In the genomic region with DNA sequence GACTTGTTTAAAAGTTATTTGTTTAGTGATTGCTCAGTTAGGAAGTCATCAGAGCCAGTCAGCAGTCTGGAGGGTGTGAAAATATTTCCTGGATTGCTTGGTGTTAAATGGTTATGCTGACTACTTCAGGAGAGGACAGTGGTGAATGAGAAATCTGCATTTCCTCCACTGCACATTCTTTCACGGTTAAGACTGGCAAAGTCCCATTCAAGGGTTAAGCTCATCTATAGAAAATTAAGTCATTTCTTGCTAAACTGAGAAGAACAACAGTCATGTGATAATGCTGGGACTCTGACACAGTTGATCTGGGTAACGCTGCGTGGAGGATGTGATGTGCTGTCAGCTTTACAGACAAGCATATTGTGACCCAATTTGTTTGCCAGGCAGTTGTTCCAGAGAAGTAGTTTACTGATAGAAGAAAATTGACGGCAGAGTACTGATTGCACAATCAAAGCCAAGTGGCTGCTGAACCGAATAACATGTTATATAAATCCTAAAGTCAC, we compare ENCODE assay signal across 10 cellular contexts.
A peak's percentile ranks its signal among the peaks of the same experiment; 100 is the strongest.
DNase-seq lines count a peak whose midpoint lies in the region; ATAC-seq, FAIRE-seq and TF ChIP-seq lines count a peak whose summit lies in the region.
"Had no signal": no experiment of that assay in that cellular context is flagged by ENCODE, and none has a peak within 500 bp of the region (broad histone marks: within the 10 kb centered on the region; RNA-seq: fewer than 3 reads in every experiment).

No MANE protein-coding gene starts in this region.

- FAIRE-seq in RCC 7860 (lab: Jason Lieb, UNC) = no peak

- H3K27me3 ChIP-seq in layer of hippocampus (ENCODE audit: control insufficient read depth, insufficient read depth, low read length) (no peaks in the 10 kb centered on the region), testis (no peaks in the 10 kb centered on the region)

- no peak for TF ChIP-seq CTCF in testis (IDR thresholded peaks at IDR 0.05)

- no peaks in the 10 kb centered on the region for H3K9me3 ChIP-seq in testis

- intact Hi-C loops in testis (cut with DNase I; ENCODE audit: low total_unique reads) = no loop called here

- no peaks in the 10 kb centered on the region for H3K36me3 ChIP-seq in testis (ENCODE audit: low read depth, missing control alignments)

- ATAC-seq in HG02798 (IDR thresholded peaks at IDR 0.05; ENCODE audit: poor library complexity, unreplicated experiment) = no peak

- no peak for TF ChIP-seq POLR2A in testis (IDR thresholded peaks at IDR 0.05)

- H3K27ac ChIP-seq in caudate nucleus (ENCODE audit: low read depth, low read length) = peak overlapping the region; percentile 72
- peak overlapping the region; percentile 12 for H3K27ac ChIP-seq in layer of hippocampus (ENCODE audit: low read depth, low read length)
- peak overlapping the region in 1 of 2 donors; percentile 50 for H3K27ac ChIP-seq in testis

- DNase-seq in RCC 7860 (ENCODE audit: low spot score) (peak; percentile 54), caudate nucleus (lab: John Stamatoyannopoulos, UW) (peak in 11 of 61 donors; percentile 8 to 85 (median 17)), testis (peak; percentile 64), SKM-1 (lab: John Stamatoyannopoulos, UW; ENCODE audit: unreplicated experiment) (no peak), NCI-H82 (lab: John Stamatoyannopoulos, UW) (no peak)
- DNase-seq: activated CD8-positive, alpha-beta memory T cell treated with anti-CD3 and anti-CD28 coated beads, Interleukin-2, amount 50 U/mL, for 4 hours; KBM-7; RPMI8226 had no signal

- H3K4me3 ChIP-seq in testis = no peak overlapping the region

- peaks cover 4% of the 10 kb centered on the region for H3K4me1 ChIP-seq in testis

- WGBS in testis, 2 donors = 30 to 40% methylated on average over 5 of the region's 5 CpGs

Comparison
In these comparisons a context has a peak if more than half of its experiments do, and no peak if none do; other contexts are left out.
1. DNase-seq: peak in RCC 7860 (single experiment) and testis (single experiment); none in SKM-1 (single experiment) and NCI-H82 (single experiment).